ENCODE assay signal across 11 cellular contexts in the genomic region with DNA sequence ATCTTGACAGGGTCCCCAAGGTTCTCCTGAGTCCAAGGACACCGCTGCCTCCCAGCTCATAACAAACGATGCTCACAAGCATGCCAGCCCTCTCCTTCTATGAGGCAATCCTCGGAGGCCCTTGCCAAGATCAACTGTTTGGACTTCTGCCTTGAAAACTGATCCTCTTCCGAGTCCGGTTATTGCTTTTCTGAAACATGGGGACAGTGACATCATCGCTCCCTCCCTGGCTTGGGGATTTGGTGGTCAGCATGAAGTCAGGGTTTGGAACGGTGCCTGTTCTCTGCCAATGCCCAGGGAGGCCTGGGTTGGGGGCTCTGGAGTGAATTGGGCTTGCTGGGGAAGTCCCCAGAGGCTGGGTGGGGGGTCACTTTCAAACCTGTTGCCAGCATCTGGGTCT.
DNase-seq lines count a peak whose midpoint lies in the region; ATAC-seq and TF ChIP-seq lines count a peak whose summit lies in the region.
"Had no signal": no experiment of that assay in that cellular context is flagged by ENCODE, and none has a peak within 500 bp of the region (broad histone marks: within the 10 kb centered on the region; RNA-seq: fewer than 3 reads in every experiment).

No MANE protein-coding gene starts in this region.

- H2BK5ac ChIP-seq in IMR-90 (ENCODE audit: low read depth, low read length, poor library complexity, severe bottlenecking) = peak overlapping the region; percentile 94

- H2BK120ac ChIP-seq in IMR-90 (ENCODE audit: low read depth, low read length) = peak overlapping the region; percentile 100

- peak overlapping the region; percentile 92 to 98; a peak in 3 of 4 replicates for H4K8ac ChIP-seq in IMR-90 (ENCODE audit: low read depth in 2 of 2, low read length in 2 of 2)

- DNase-seq in IMR-90 (peak; percentile 98), epidermal melanocyte (ENCODE audit: insufficient read length, low spot score) (peak; percentile 69), medulla oblongata (ENCODE audit: extremely low spot score) (peak; percentile 24), testis (peak; percentile 43), Karpas-422 (no peak), NK-92 (lab: John Stamatoyannopoulos, UW; ENCODE audit: unreplicated experiment) (no peak), SW480 (ENCODE audit: low spot score) (no peak)
- DNase-seq: activated CD8-positive, alpha-beta memory T cell treated with anti-CD3 and anti-CD28 coated beads for 24 hours; cortex of kidney; islet precursor cell had no signal

- peak overlapping the region; percentile 99 for H4K5ac ChIP-seq in IMR-90 (ENCODE audit: low read depth, low read length)

- ATAC-seq in IMR-90 (ENCODE audit: low read depth) = peak; percentile 30
- no peak for ATAC-seq in GM19463 (IDR thresholded peaks at IDR 0.05; ENCODE audit: unreplicated experiment)

- H3K27me3 ChIP-seq in IMR-90 (ENCODE audit: control insufficient read depth, insufficient read depth, low read length) (no peaks in the 10 kb centered on the region), testis (no peaks in the 10 kb centered on the region), Karpas-422 (ENCODE audit: low read length) (no peaks in the 10 kb centered on the region)

- H2BK15ac ChIP-seq in IMR-90 (ENCODE audit: low read depth, low read length) = peak overlapping the region; percentile 98; the same call in 2 of the 3 replicates

- H4K20me1 ChIP-seq in IMR-90 (ENCODE audit: insufficient read depth, low read length) (no peaks in the 10 kb centered on the region), Karpas-422 (ENCODE audit: insufficient read depth, low read depth, low read length) (no peaks in the 10 kb centered on the region)

- 0 out of 4 replicates have a peak, but pooled peaks cover 0 to 3% of the 10 kb centered on the region in 2 experiments for H3K79me1 ChIP-seq in IMR-90 (ENCODE audit: low read depth in 1 of 2, low read length in 2 of 2)

- WGBS in IMR-90 (ENCODE audit: extremely low coverage in 2 of 2, insufficient read length in 1 of 2), 2 experiments = 0% methylated on average over 1 of the region's 7 CpGs; no CpG with 5 or more reads in 1 of the 2 experiments
- 49 to 68% methylated on average over 5 to 7 of the region's 7 CpGs for WGBS in testis, 2 donors

- H3K4me2 ChIP-seq in IMR-90 (ENCODE audit: low read depth, low read length) (no peak overlapping the region), Karpas-422 (ENCODE audit: low read depth, low read length, poor library complexity, severe bottlenecking) (no peak overlapping the region)

- TF ChIP-seq POLR2A in IMR-90 (IDR thresholded peaks at IDR 0.05; ENCODE audit: low read depth, low read length) (no peak), testis (IDR thresholded peaks at IDR 0.05) (no peak)

- CTCF ChIA-PET in IMR-90 (lab: Yijun Ruan, JAX) = interaction anchor here (3.5 kb wide), 1 partner anchor 173 kb away, joined by 18 read pairs; no protein-coding TSS in a partner anchor

- no peaks in the 10 kb centered on the region for H3K36me3 ChIP-seq in IMR-90 (ENCODE audit: control insufficient read depth, insufficient read depth, low read length)
- H3K36me3 ChIP-seq in testis (ENCODE audit: low read depth, missing control alignments) = no peaks in the 10 kb centered on the region
- no peaks in the 10 kb centered on the region for H3K36me3 ChIP-seq in Karpas-422 (ENCODE audit: insufficient read depth, low read length)

- H3K9ac ChIP-seq in IMR-90 (ENCODE audit: low read depth, low read length) = 0 out of 2 replicates have a peak overlapping the region, but pooled peaks have one; percentile 98
- H3K9ac ChIP-seq in Karpas-422 (ENCODE audit: low read length) = no peak overlapping the region

- peak overlapping the region; percentile 99 for H2BK20ac ChIP-seq in IMR-90 (ENCODE audit: low read depth, low read length)

- peak overlapping the region; percentile 99 for H4K91ac ChIP-seq in IMR-90 (ENCODE audit: insufficient read depth, low read depth, low read length)

- no TSS peak for BruUV-seq in IMR-90 (replicated peaks; lab: Mats Ljungman, UMichigan)

- peaks cover 42% of the 10 kb centered on the region for H3K4me1 ChIP-seq in IMR-90 (ENCODE audit: control insufficient read depth, insufficient read depth, low read length)
- H3K4me1 ChIP-seq in testis = peaks cover 34% of the 10 kb centered on the region
- H3K4me1 ChIP-seq in Karpas-422 (ENCODE audit: low read length) = no peaks in the 10 kb centered on the region

- H3K9me1 ChIP-seq in IMR-90 (ENCODE audit: insufficient read depth, low read length) = peaks cover 21% of the 10 kb centered on the region

- peak overlapping the region; percentile 79; the same call in 1 of the 2 replicates for H2AK5ac ChIP-seq in IMR-90 (ENCODE audit: low read depth, low read length)

- H3K56ac ChIP-seq in IMR-90 (ENCODE audit: extremely low read depth, insufficient read depth, low read length) = no peak overlapping the region

- POLR2A ChIA-PET in IMR-90 (lab: Charles Lee; ENCODE audit: unreplicated experiment) = no interaction called here

- dilution Hi-C loops in IMR-90 (cut with HindIII; ENCODE audit: low sequenced_read_pairs, unreplicated experiment) = no loop called here

- no peak overlapping the region for H3K4me3 ChIP-seq in IMR-90 (ENCODE audit: insufficient read depth, low read depth, low read length)
- H3K4me3 ChIP-seq in testis = no peak overlapping the region
- H3K4me3 ChIP-seq in Karpas-422 (ENCODE audit: low read length) = no peak overlapping the region

- H3K27ac ChIP-seq in IMR-90 (ENCODE audit: insufficient read depth, low read length) (peak overlapping the region; percentile 99; the same call in 1 of the 2 replicates), testis (peak overlapping the region in 1 of 2 donors; percentile 85), Karpas-422 (ENCODE audit: low read length) (no peak overlapping the region)

- peaks cover 4% of the 10 kb centered on the region; the same call in 1 of the 2 replicates for H3K9me3 ChIP-seq in IMR-90 (ENCODE audit: control insufficient read depth, insufficient read depth, low read length)
- no peaks in the 10 kb centered on the region for H3K9me3 ChIP-seq in testis
- no peaks in the 10 kb centered on the region for H3K9me3 ChIP-seq in Karpas-422 (ENCODE audit: low read length)

- TF ChIP-seq CTCF in IMR-90 (conservative IDR thresholded peaks at IDR 0.05; ENCODE audit: low read depth, low read length) (no peak), testis (IDR thresholded peaks at IDR 0.05) (no peak)

- TF ChIP-seq RAD21 in IMR-90 (IDR thresholded peaks at IDR 0.05; ENCODE audit: low read length) = no peak

- peak overlapping the region; percentile 100 for H3K18ac ChIP-seq in IMR-90 (ENCODE audit: low read depth, low read length)

- peak overlapping the region; percentile 100 for H3K4ac ChIP-seq in IMR-90 (ENCODE audit: low read depth, low read length)

- in situ Hi-C loops in IMR-90 (cut with MboI; ENCODE audit: low sequenced_read_pairs) = no loop called here

- H3K14ac ChIP-seq in IMR-90 (replicated peaks; ENCODE audit: low read depth, low read length) = peak overlapping the region; percentile 35

- H2AFZ ChIP-seq in IMR-90 (replicated peaks; ENCODE audit: low read length, poor library complexity) = peak overlapping the region; percentile 15
- no peak overlapping the region for H2AFZ ChIP-seq in Karpas-422 (ENCODE audit: low read length)

- H2AK9ac ChIP-seq in IMR-90 (replicated peaks; ENCODE audit: low read depth, low read length, poor library complexity) = peak overlapping the region; percentile 83

- intact Hi-C loops in IMR-90 (cut with micrococcal nuclease) (loop anchor here (2.0 to 10.0 kb wide), 4 partner anchors 33 to 361 kb away; no protein-coding TSS in a partner anchor), testis (cut with DNase I; ENCODE audit: low total_unique reads) (loop anchor here (5.0 kb wide), 1 partner anchor 92 kb away; no protein-coding TSS in a partner anchor)

- peak overlapping the region; percentile 59; the same call in 1 of the 2 replicates for H3K23ac ChIP-seq in IMR-90 (ENCODE audit: low read depth, low read length)

- H3K9me2 ChIP-seq in Karpas-422 (replicated peaks; ENCODE audit: insufficient read depth, low read length) = no peaks in the 10 kb centered on the region

- H3K79me2 ChIP-seq in Karpas-422 (ENCODE audit: low read length) = no peaks in the 10 kb centered on the region

TF ChIP-seq in IMR-90, 13 proteins besides CTCF, POLR2A, EP300 and RAD21:
- TF ChIP-seq BHLHE40 (IDR thresholded peaks at IDR 0.05; ENCODE audit: low read depth, low read length) (no peak), NFE2L2 (IDR thresholded peaks at IDR 0.05; ENCODE audit: low read depth, low read length) (peak; percentile 1; the same call in 1 of the 2 replicates), MAZ (IDR thresholded peaks at IDR 0.05; ENCODE audit: borderline replicate concordance, low read depth, low read length) (peak; percentile 50), RFX5 (IDR thresholded peaks at IDR 0.05; ENCODE audit: low read depth, low read length) (no peak), FOS (IDR thresholded peaks at IDR 0.05; ENCODE audit: low read depth, low read length) (peak; percentile 15; the same call in 1 of the 2 replicates), CEBPB (IDR thresholded peaks at IDR 0.05; ENCODE audit: low read depth, low read length) (peak; percentile 99), ELK1 (IDR thresholded peaks at IDR 0.05; ENCODE audit: borderline replicate concordance, low read depth, low read length) (no peak)

Comparison
In these comparisons a context has a peak if more than half of its experiments do, and no peak if none do; other contexts are left out.
1. DNase-seq: peak in IMR-90 (single experiment), epidermal melanocyte (single experiment), medulla oblongata (single experiment) and testis (single experiment); none in Karpas-422 (single experiment), NK-92 (single experiment) and SW480 (single experiment).